6 cellular contexts compared by ENCODE assay signal in genomic region chr12:29508949-29509348, GRCh38.
"Had no signal": no experiment of that assay in that cellular context is flagged by ENCODE, and none has a peak within 500 bp of the region (broad histone marks: within the 10 kb centered on the region; RNA-seq: fewer than 3 reads in every experiment).

No MANE protein-coding gene starts in this region.

- H3K4me3 ChIP-seq: K562 had no signal

- DNase-seq: IMR-90, KBM-7, KG1 had no signal

- H3K27ac ChIP-seq: HL-60, KMS-11 had no signal
